Comparison of ENCODE assay signal across 8 cellular contexts in genomic region chr14:91241848-91242247, GRCh38. TPM values are rescaled to one million over a fixed set of nuclear protein-coding genes. Genes with fewer than 3 reads are reported as not detected.
DNase-seq lines count a peak whose midpoint lies in the region; ATAC-seq and TF ChIP-seq lines count a peak whose summit lies in the region.

No MANE protein-coding gene starts in this region.

- H3K36me3 ChIP-seq in thymus (ENCODE audit: control insufficient read depth, insufficient read depth), result no peaks in the 10 kb centered on the region

- DNase-seq in activated effector memory CD4-positive, alpha-beta T cell treated with anti-CD3 and anti-CD28 coated beads, Interleukin-2, amount 50 U/mL, for 16 hours, result peak; percentile 74
- DNase-seq in activated effector memory CD4-positive, alpha-beta T cell treated with Interleukin-2 at 50 U/mL for 16 hours, result no peak
- DNase-seq in activated T-cell treated with anti-CD3 and anti-CD28 coated beads, Interleukin-2, amount 50 U/mL, for 24 hours, result no peak
- DNase-seq in mucosa of gallbladder (ENCODE audit: low spot score), result no peak
- DNase-seq in glutamatergic neuron, result no peak
- DNase-seq in NCI-H1048 (lab: John Stamatoyannopoulos, UW), result no peak

- H3K4me3 ChIP-seq in thymus (ENCODE audit: low read length), result peak overlapping the region; percentile 8

- no peaks in the 10 kb centered on the region for H3K27me3 Mint-ChIP-seq in activated T-cell treated with anti-CD3 and anti-CD28 coated beads, Interleukin-2, amount 50 U/mL, for 24 hours
- H3K27me3 Mint-ChIP-seq in glutamatergic neuron (ENCODE audit: unreplicated experiment), result peaks cover 9% of the 10 kb centered on the region

- H3K36me3 Mint-ChIP-seq in activated T-cell treated with anti-CD3 and anti-CD28 coated beads, Interleukin-2, amount 50 U/mL, for 24 hours (ENCODE audit: low read depth), result peaks cover 22% of the 10 kb centered on the region
- peaks cover 10% of the 10 kb centered on the region for H3K36me3 Mint-ChIP-seq in glutamatergic neuron (ENCODE audit: unreplicated experiment)

- H3K4me1 Mint-ChIP-seq in activated T-cell treated with anti-CD3 and anti-CD28 coated beads, Interleukin-2, amount 50 U/mL, for 24 hours (ENCODE audit: low read depth), result peaks cover 95% of the 10 kb centered on the region
- no peaks in the 10 kb centered on the region for H3K4me1 Mint-ChIP-seq in glutamatergic neuron (ENCODE audit: low read depth, unreplicated experiment)

- peaks cover 40% of the 10 kb centered on the region for H3K4me1 ChIP-seq in thymus (ENCODE audit: control insufficient read depth, insufficient read depth, low read length)

- H3K9me3 ChIP-seq in thymus (ENCODE audit: control insufficient read depth), result no peaks in the 10 kb centered on the region

- peak overlapping the region; percentile 58 for H3K27ac ChIP-seq in thymus (ENCODE audit: low read depth)

- ATAC-seq in HG03108 (IDR thresholded peaks at IDR 0.05; ENCODE audit: unreplicated experiment), result peak; percentile 57

- WGBS in thymus, result 23% methylated on average over 8 of the region's 8 CpGs

- H3K4me3 Mint-ChIP-seq in activated T-cell treated with anti-CD3 and anti-CD28 coated beads, Interleukin-2, amount 50 U/mL, for 24 hours, result peak overlapping the region; percentile 80
- no peak overlapping the region for H3K4me3 Mint-ChIP-seq in glutamatergic neuron (ENCODE audit: unreplicated experiment)

- no peak for TF ChIP-seq CTCF in glutamatergic neuron (IDR thresholded peaks at IDR 0.05; ENCODE audit: partially characterized antibody, unreplicated experiment)

- H3K9me3 Mint-ChIP-seq in activated T-cell treated with anti-CD3 and anti-CD28 coated beads, Interleukin-2, amount 50 U/mL, for 24 hours, result no peaks in the 10 kb centered on the region
- H3K9me3 Mint-ChIP-seq in glutamatergic neuron (ENCODE audit: unreplicated experiment), result peaks cover 3% of the 10 kb centered on the region

- H3K27me3 ChIP-seq in thymus (ENCODE audit: control insufficient read depth, insufficient read depth), result no peaks in the 10 kb centered on the region

- peak overlapping the region; percentile 98 for H3K27ac Mint-ChIP-seq in activated T-cell treated with anti-CD3 and anti-CD28 coated beads, Interleukin-2, amount 50 U/mL, for 24 hours
- H3K27ac Mint-ChIP-seq in glutamatergic neuron (ENCODE audit: unreplicated experiment), result no peak overlapping the region

RNA-seq across cellular contexts. Expression of gene GPR68, which starts 2.7 kb away (rescaled TPM):
- 3.6 TPM for polyA plus RNA-seq in thymus
- total RNA-seq in mucosa of gallbladder (1.6 TPM), glutamatergic neuron (ENCODE audit: unreplicated experiment) (not detected)
